Comparison of ENCODE assay signal across 8 cellular contexts in the genomic region with DNA sequence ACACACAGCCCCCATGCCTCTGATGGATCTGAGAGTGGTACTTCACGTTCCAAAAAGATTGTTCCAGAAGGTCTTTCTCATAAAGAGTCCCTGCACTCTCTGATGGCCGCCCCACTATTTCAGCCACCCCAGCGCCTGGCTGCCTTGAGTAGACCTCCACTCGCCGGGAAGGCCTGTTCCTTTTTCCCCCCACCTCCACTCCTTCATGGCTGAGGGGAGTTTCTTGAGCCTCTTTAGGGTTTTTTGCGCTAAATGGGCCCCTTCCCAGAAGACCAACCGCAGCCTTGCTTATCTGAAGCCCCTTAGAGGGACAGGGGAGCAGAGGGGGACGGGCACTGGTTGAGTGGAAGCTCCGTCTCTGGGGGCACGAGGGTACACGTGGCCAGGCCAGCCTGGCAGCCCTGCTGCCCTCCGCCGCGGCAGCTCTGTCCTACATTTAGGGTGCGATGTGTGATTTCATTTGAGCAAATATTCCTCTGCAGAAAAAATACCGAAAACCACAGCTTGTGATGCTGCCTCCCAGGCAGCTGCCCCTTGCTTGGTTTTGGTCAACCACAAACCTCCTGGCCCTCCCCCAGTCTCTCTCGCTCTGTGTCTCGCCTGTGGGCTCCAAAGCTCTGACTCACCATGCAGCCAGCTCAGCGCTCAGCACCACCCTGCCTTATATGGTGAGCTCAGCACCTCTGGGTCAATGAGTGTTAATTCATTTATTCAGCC.
DNase-seq lines count a peak whose midpoint lies in the region; ATAC-seq, FAIRE-seq and TF ChIP-seq lines count a peak whose summit lies in the region.

No MANE protein-coding gene starts in this region.

- H3K9me3 Mint-ChIP-seq in activated T-cell treated with anti-CD3 and anti-CD28 coated beads, Interleukin-2, amount 50 U/mL, for 72 hours, result no peaks in the 10 kb centered on the region

- H3K27me3 Mint-ChIP-seq in activated T-cell treated with anti-CD3 and anti-CD28 coated beads, Interleukin-2, amount 50 U/mL, for 72 hours (ENCODE audit: low read depth), result peaks cover 62% of the 10 kb centered on the region

- peaks cover 35% of the 10 kb centered on the region; the same call in 1 of the 2 replicates for H3K27me3 ChIP-seq in PC-9 (ENCODE audit: insufficient read depth, low read depth)
- H3K27me3 ChIP-seq in pancreas, result no peaks in the 10 kb centered on the region

- POLR2A ChIA-PET in A549 (lab: Yijun Ruan, JAX), result interaction anchor here (1.1 kb wide), 2 partner anchors 19 to 47 kb away, joined by 3 to 4 read pairs; no protein-coding TSS in a partner anchor
- POLR2A ChIA-PET in PC-9 (lab: Charles Lee; ENCODE audit: unreplicated experiment), result interaction anchor here (0.6 to 0.7 kb wide), 2 partner anchors 43 to 45 kb away, joined by 3 read pairs; no protein-coding TSS in a partner anchor

- TF ChIP-seq CTCF in A549 (IDR thresholded peaks at IDR 0.05) (no peak), PC-9 (conservative IDR thresholded peaks at IDR 0.05) (no peak), fibroblast of pulmonary artery (IDR thresholded peaks at IDR 0.05; ENCODE audit: low read length, missing control alignments) (no peak), pancreas (IDR thresholded peaks at IDR 0.05) (no peak)

- H3K36me3 ChIP-seq in PC-9 (ENCODE audit: low read depth) (no peaks in the 10 kb centered on the region), pancreas (no peaks in the 10 kb centered on the region), urinary bladder (ENCODE audit: insufficient read depth) (no peaks in the 10 kb centered on the region)

- H3K79me2 ChIP-seq in PC-9 (ENCODE audit: low read depth), result no peaks in the 10 kb centered on the region

- peak overlapping the region; percentile 69; the same call in 1 of the 2 replicates for H2AFZ ChIP-seq in PC-9

- WGBS in A549 (ENCODE audit: missing lambda C conversion rate), result 40% methylated on average over 14 of the region's 19 CpGs
- WGBS in pancreas, 2 donors, result 73 to 86% methylated on average over 19 of the region's 19 CpGs
- whole genome bisulfite sequencing in urinary bladder, result 38% methylated on average over 19 of the region's 19 CpGs

- H3K27ac ChIP-seq in A549 (peak overlapping the region; percentile 88 to 99), PC-9 (peak overlapping the region; percentile 60), pancreas (no peak overlapping the region), urinary bladder (ENCODE audit: low read depth) (peak overlapping the region; percentile 55)

- peak overlapping the region; percentile 66 for H3K27ac Mint-ChIP-seq in activated T-cell treated with anti-CD3 and anti-CD28 coated beads, Interleukin-2, amount 50 U/mL, for 72 hours

- H3F3A ChIP-seq in PC-9 (ENCODE audit: insufficient read depth, low read depth), result peaks cover 4% of the 10 kb centered on the region; the same call in 1 of the 2 replicates

- intact Hi-C loops in PC-9 (cut with micrococcal nuclease; ENCODE audit: unreplicated experiment) (no loop called here), pancreas (cut with DNase I) (no loop called here)

- TSS peak; percentile 81 for BruUV-seq in PC-9 (replicated peaks; lab: Mats Ljungman, UMichigan)

- FAIRE-seq in A549 (lab: Jason Lieb, UNC), result peak; percentile 83
- FAIRE-seq in pancreas (lab: Jason Lieb, UNC), result peak; percentile 13

- peaks cover 31% of the 10 kb centered on the region for H3K4me1 Mint-ChIP-seq in activated T-cell treated with anti-CD3 and anti-CD28 coated beads, Interleukin-2, amount 50 U/mL, for 72 hours (ENCODE audit: low read depth)

- peak in 1 of 2 experiments; percentile 61; a peak in 2 of 5 replicates for TF ChIP-seq EP300 in A549 (IDR thresholded peaks at IDR 0.05)

- H3K4me3 ChIP-seq in A549 (no peak overlapping the region), PC-9 (peak overlapping the region; percentile 26; the same call in 1 of the 2 replicates), fibroblast of pulmonary artery (replicated peaks; ENCODE audit: low read depth, low read length) (no peak overlapping the region), pancreas (no peak overlapping the region), urinary bladder (ENCODE audit: low read depth, low read length) (no peak overlapping the region)

- H3K9me3 ChIP-seq in A549, result no peaks in the 10 kb centered on the region
- no peaks in the 10 kb centered on the region; the same call in 1 of the 2 replicates for H3K9me3 ChIP-seq in PC-9 (ENCODE audit: insufficient read depth, low read depth)
- H3K9me3 ChIP-seq in pancreas, result no peaks in the 10 kb centered on the region

- peak; percentile 23; the same call in 1 of the 2 replicates for TF ChIP-seq POLR2A in A549 (IDR thresholded peaks at IDR 0.05; ENCODE audit: low read length)

- CTCF ChIA-PET in A549 (lab: Yijun Ruan, JAX), result interaction anchor here (0.8 to 1.7 kb wide), 5 partner anchors 13 to 241 kb away, joined by 3 to 5 read pairs (median 3); no protein-coding TSS in a partner anchor
- CTCF ChIA-PET in PC-9 (lab: Charles Lee), result no interaction called here

- DNase-seq in A549 (ENCODE audit: low read depth in 1 of 2, low spot score in 1 of 2), result peak; percentile 94
- DNase-seq in PC-9, result peak; percentile 78 to 96
- DNase-seq in activated T-cell treated with anti-CD3 and anti-CD28 coated beads, Interleukin-2, amount 50 U/mL, for 72 hours, result peak; percentile 90 to 92
- DNase-seq in fibroblast of pulmonary artery (ENCODE audit: low read depth), result peak; percentile 98
- peak in 2 of 6 donors; percentile 25 to 58 for DNase-seq in pancreas

- no peaks in the 10 kb centered on the region for H4K20me1 ChIP-seq in PC-9 (ENCODE audit: insufficient read depth)

- peak overlapping the region; percentile 79 for H3K4me2 ChIP-seq in A549
- peak overlapping the region; percentile 71 for H3K4me2 ChIP-seq in PC-9

- H3K4me1 ChIP-seq in A549, result peaks cover 43% of the 10 kb centered on the region
- peaks cover 16% of the 10 kb centered on the region for H3K4me1 ChIP-seq in PC-9 (replicated peaks; ENCODE audit: insufficient read depth)
- H3K4me1 ChIP-seq in pancreas, result no peaks in the 10 kb centered on the region
- H3K4me1 ChIP-seq in urinary bladder (ENCODE audit: insufficient read depth), result no peaks in the 10 kb centered on the region

- ATAC-seq in A549 (peak; percentile 97 to 99), GM18909 (IDR thresholded peaks at IDR 0.05; ENCODE audit: poor library complexity, unreplicated experiment) (peak; percentile 100), HG03103 (IDR thresholded peaks at IDR 0.05; ENCODE audit: low read depth, unreplicated experiment) (peak; percentile 99), pancreas (peak in 3 of 4 donors; percentile 77 to 95 (median 92))
- peak; percentile 99 for ATAC-seq in activated T-cell treated with anti-CD3 and anti-CD28 coated beads, Interleukin-2, amount 50 U/mL, for 72 hours (replicated peaks in 1 of 2)

- no peaks in the 10 kb centered on the region for H3K9me2 ChIP-seq in PC-9 (ENCODE audit: insufficient read depth)

- H3K36me3 Mint-ChIP-seq in activated T-cell treated with anti-CD3 and anti-CD28 coated beads, Interleukin-2, amount 50 U/mL, for 72 hours (ENCODE audit: insufficient read depth in 2 of 2), result peaks cover 0 to 2% of the 10 kb centered on the region in 2 donors

- TF ChIP-seq RAD21 in A549 (conservative IDR thresholded peaks at IDR 0.05 in 1 of 2, IDR thresholded peaks at IDR 0.05 in 1 of 2), result no peak

- H3K4me3 Mint-ChIP-seq in activated T-cell treated with anti-CD3 and anti-CD28 coated beads, Interleukin-2, amount 50 U/mL, for 72 hours, result peak overlapping the region; percentile 15 to 17

TF ChIP-seq in A549, 52 proteins besides CTCF, POLR2A, EP300 and RAD21 (continues in another document):
- peak; percentile 38 for TF ChIP-seq ZFP36 (IDR thresholded peaks at IDR 0.05; ENCODE audit: borderline replicate concordance, partially characterized antibody)
- TF ChIP-seq, protein P1, sequence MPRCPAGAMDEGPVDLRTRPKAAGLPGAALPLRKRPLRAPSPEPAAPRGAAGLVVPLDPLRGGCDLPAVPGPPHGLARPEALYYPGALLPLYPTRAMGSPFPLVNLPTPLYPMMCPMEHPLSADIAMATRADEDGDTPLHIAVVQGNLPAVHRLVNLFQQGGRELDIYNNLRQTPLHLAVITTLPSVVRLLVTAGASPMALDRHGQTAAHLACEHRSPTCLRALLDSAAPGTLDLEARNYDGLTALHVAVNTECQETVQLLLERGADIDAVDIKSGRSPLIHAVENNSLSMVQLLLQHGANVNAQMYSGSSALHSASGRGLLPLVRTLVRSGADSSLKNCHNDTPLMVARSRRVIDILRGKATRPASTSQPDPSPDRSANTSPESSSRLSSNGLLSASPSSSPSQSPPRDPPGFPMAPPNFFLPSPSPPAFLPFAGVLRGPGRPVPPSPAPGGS (IDR thresholded peaks at IDR 0.05), result 0 out of 3 replicates have a peak, but pooled peaks have one; percentile 30
- peak; percentile 93; the same call in 1 of the 2 replicates for TF ChIP-seq HOXB13 (CRISPR knock-in tag; IDR thresholded peaks at IDR 0.05; ENCODE audit: low read depth)
- peak in 1 of 2 experiments; percentile 69; a peak in 3 of 5 replicates for TF ChIP-seq JUN (IDR thresholded peaks at IDR 0.05)
- TF ChIP-seq, protein P2, sequence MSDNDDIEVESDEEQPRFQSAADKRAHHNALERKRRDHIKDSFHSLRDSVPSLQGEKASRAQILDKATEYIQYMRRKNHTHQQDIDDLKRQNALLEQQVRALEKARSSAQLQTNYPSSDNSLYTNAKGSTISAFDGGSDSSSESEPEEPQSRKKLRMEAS (IDR thresholded peaks at IDR 0.05), result peak; percentile 94
- TF ChIP-seq FOSL2 (IDR thresholded peaks at IDR 0.05), result peak; percentile 66
- peak; percentile 88 for TF ChIP-seq FOSL2 (CRISPR knock-in tag; IDR thresholded peaks at IDR 0.05)
- peak; percentile 89 for TF ChIP-seq HOXB5 (CRISPR knock-in tag; IDR thresholded peaks at IDR 0.05)
- TF ChIP-seq, protein P3, sequence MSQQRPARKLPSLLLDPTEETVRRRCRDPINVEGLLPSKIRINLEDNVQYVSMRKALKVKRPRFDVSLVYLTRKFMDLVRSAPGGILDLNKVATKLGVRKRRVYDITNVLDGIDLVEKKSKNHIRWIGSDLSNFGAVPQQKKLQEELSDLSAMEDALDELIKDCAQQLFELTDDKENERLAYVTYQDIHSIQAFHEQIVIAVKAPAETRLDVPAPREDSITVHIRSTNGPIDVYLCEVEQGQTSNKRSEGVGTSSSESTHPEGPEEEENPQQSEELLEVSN (IDR thresholded peaks at IDR 0.05; ENCODE audit: borderline replicate concordance, low read depth), result peak; percentile 68
- TF ChIP-seq, protein P4, sequence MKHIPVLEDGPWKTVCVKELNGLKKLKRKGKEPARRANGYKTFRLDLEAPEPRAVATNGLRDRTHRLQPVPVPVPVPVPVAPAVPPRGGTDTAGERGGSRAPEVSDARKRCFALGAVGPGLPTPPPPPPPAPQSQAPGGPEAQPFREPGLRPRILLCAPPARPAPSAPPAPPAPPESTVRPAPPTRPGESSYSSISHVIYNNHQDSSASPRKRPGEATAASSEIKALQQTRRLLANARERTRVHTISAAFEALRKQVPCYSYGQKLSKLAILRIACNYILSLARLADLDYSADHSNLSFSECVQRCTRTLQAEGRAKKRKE (CRISPR knock-in tag; IDR thresholded peaks at IDR 0.05; ENCODE audit: low read depth), result peak; percentile 86
- no peak for TF ChIP-seq HEYL (CRISPR knock-in tag; IDR thresholded peaks at IDR 0.05)
- TF ChIP-seq ZSCAN20 (CRISPR knock-in tag; IDR thresholded peaks at IDR 0.05), result peak; percentile 38; the same call in 1 of the 2 replicates
- TF ChIP-seq MAFK (IDR thresholded peaks at IDR 0.05; ENCODE audit: partially characterized antibody), result peak; percentile 76

Comparison
In these comparisons a context has a peak if more than half of its experiments do, and no peak if none do; other contexts are left out.
1. H3K27ac ChIP-seq: peak in A549 (2 of 2), PC-9 (single experiment) and urinary bladder (single experiment); none in pancreas (0 of 4).
2. Peak in every context shown above with its lines, with median percentiles within 50 percentile points of each other: ATAC-seq.